In the genomic region with DNA sequence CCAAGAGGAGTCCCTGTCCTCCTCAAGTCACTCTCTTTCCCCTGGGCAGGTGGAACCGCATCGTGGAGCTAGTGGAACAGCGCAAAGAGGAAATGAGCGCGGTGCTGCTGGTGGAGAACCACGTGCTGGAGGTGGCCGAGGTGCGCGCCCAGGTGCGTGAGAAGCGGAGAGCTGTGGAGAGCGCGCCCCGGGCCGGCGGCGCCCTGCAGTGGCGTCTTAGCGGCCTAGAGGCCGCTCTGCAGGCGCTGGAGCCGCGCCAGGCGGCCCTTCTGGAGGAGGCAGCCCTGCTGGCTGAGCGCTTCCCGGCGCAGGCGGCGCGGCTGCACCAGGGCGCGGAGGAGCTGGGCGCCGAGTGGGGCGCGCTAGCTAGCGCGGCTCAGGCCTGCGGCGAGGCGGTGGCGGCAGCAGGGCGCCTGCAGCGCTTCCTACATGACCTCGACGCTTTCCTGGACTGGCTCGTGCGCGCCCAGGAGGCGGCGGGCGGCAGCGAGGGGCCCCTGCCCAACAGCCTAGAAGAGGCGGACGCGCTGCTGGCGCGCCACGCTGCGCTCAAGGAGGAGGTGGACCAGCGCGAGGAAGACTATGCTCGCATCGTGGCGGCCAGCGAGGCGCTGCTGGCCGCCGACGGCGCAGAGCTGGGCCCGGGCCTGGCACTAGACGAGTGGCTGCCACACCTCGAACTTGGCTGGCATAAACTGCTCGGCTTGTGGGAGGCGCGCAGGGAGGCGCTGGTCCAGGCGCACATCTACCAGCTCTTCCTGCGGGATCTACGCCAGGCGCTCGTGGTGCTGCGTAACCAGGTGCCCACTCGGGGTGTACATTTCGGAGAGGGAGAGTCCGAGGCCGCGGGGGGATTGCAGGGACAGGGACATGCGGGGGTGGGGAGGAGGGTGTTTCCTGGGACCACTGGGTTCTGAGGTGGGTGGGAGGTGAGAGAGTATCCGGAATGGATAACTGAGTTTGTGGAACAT, we compare ENCODE assay signal across 9 cellular contexts. TPM values are rescaled to one million over a fixed set of nuclear protein-coding genes. Genes with fewer than 3 reads are reported as not detected.
DNase-seq lines count a peak whose midpoint lies in the region; ATAC-seq and TF ChIP-seq lines count a peak whose summit lies in the region.
"Had no signal": no experiment of that assay in that cellular context is flagged by ENCODE, and none has a peak within 500 bp of the region (broad histone marks: within the 10 kb centered on the region; RNA-seq: fewer than 3 reads in every experiment).

No MANE protein-coding gene starts in this region.

- peaks cover 13 to 15% of the 10 kb centered on the region in 2 experiments; a peak in 4 of 5 replicates for H3K9me3 Mint-ChIP-seq in H9

- no peaks in the 10 kb centered on the region for H3K79me1 ChIP-seq in H9 (ENCODE audit: insufficient read depth, low read depth, low read length, poor library complexity, severe bottlenecking)

- H2BK12ac ChIP-seq in H9 (ENCODE audit: insufficient read length, low read depth, low read length): no peak overlapping the region

- no peaks in the 10 kb centered on the region for H3K23me2 ChIP-seq in H9 (ENCODE audit: insufficient read length, low read depth, low read length, poor library complexity, severe bottlenecking)

- H3K27ac ChIP-seq in H9 (ENCODE audit: insufficient read length, low read depth, low read length): no peak overlapping the region

- no peak overlapping the region for H3K23ac ChIP-seq in H9 (ENCODE audit: insufficient read length, low read depth, low read length)

- no peak overlapping the region for H2AFZ ChIP-seq in H9 (ENCODE audit: low read length)

- no peak overlapping the region for H2BK20ac ChIP-seq in H9 (ENCODE audit: low read depth, low read length, poor library complexity, severe bottlenecking)

- H3K36me3 Mint-ChIP-seq in H9 (ENCODE audit: insufficient read depth in 1 of 3, low read depth in 3 of 3): peaks cover 0 to 5% (median 0%) of the 10 kb centered on the region in 3 experiments; a peak in 1 of 7 replicates

- DNase-seq in AG08396 (ENCODE audit: low spot score) (peak; percentile 68), H9 (peak; percentile 73), adipocyte (ENCODE audit: low read depth) (peak; percentile 27), islet precursor cell (peak; percentile 71), glomerular visceral epithelial cell (ENCODE audit: extremely low spot score) (no peak), GM19240 (ENCODE audit: insufficient read length, low spot score) (no peak), NCI-H128 (lab: John Stamatoyannopoulos, UW; ENCODE audit: unreplicated experiment) (no peak)
- DNase-seq: GF-D8 had no signal

- H3K4me3 ChIP-seq in adipocyte (ENCODE audit: low read length): no peak overlapping the region

- H3K27me3 ChIP-seq in H9 (ENCODE audit: insufficient read depth, low read length) (peaks cover 21% of the 10 kb centered on the region), adipocyte (replicated peaks; ENCODE audit: control insufficient read depth, insufficient read depth, low read length) (peaks cover 15% of the 10 kb centered on the region)

- no peak overlapping the region for H3K18ac ChIP-seq in H9 (ENCODE audit: insufficient read length, low read depth, low read length)

- no CpG with 5 or more reads among the region's 91 CpGs for WGBS in H9 (ENCODE audit: extremely low coverage, insufficient read length, low lambda C conversion rate)

- no peak overlapping the region for H2BK5ac ChIP-seq in H9 (ENCODE audit: insufficient read length, low read length)

- H3K79me2 ChIP-seq in H9 (ENCODE audit: insufficient read depth, low read length): no peaks in the 10 kb centered on the region

- no peak overlapping the region for H2BK15ac ChIP-seq in H9 (ENCODE audit: low read depth, low read length)

- no peak for ATAC-seq in HG02885 (IDR thresholded peaks at IDR 0.05; ENCODE audit: poor library complexity, unreplicated experiment)

- peak; percentile 38 for TF ChIP-seq CTCF in H9 (conservative IDR thresholded peaks at IDR 0.05)

- no peak overlapping the region for H4K91ac ChIP-seq in H9 (ENCODE audit: insufficient read length, low read depth, low read length)

- H3K9ac ChIP-seq in H9 (ENCODE audit: extremely low read depth, insufficient read length, low read length) (no peak overlapping the region), adipocyte (ENCODE audit: low read length) (no peak overlapping the region)

- no peak overlapping the region for H3K14ac ChIP-seq in H9 (ENCODE audit: insufficient read depth, low read length)

- H3K4me1 ChIP-seq in H9 (ENCODE audit: insufficient read depth, low read length) (no peaks in the 10 kb centered on the region), adipocyte (ENCODE audit: control insufficient read depth, insufficient read depth, low read length) (peaks cover 4% of the 10 kb centered on the region)

- H4K5ac ChIP-seq in H9 (ENCODE audit: insufficient read length, low read depth, low read length): no peak overlapping the region

- H3K27me3 Mint-ChIP-seq in H9 (ENCODE audit: low read depth): peaks cover 80% of the 10 kb centered on the region

- H3K9me3 ChIP-seq in H9 (ENCODE audit: control insufficient read depth, low read depth, low read length) (no peaks in the 10 kb centered on the region), adipocyte (ENCODE audit: control insufficient read depth, low read length) (no peaks in the 10 kb centered on the region)

- H3T11ph ChIP-seq in H9 (ENCODE audit: low read length): no peak overlapping the region

- H4K8ac ChIP-seq in H9 (replicated peaks; ENCODE audit: insufficient read length, low read depth, low read length): no peak overlapping the region

- H3K56ac ChIP-seq in H9 (ENCODE audit: insufficient read length, low read depth, low read length): no peak overlapping the region

- H3K4me3 Mint-ChIP-seq in H9: peak overlapping the region in 1 of 2 experiments; percentile 69; a peak in 3 of 5 replicates

- peaks cover 2 to 3% of the 10 kb centered on the region in 2 experiments; a peak in 2 of 4 replicates for H3K4me1 Mint-ChIP-seq in H9

- no peaks in the 10 kb centered on the region for H3K36me3 ChIP-seq in adipocyte (ENCODE audit: control insufficient read depth, insufficient read depth, low read length, severe bottlenecking)

- H4K20me1 ChIP-seq in H9 (ENCODE audit: control insufficient read depth, insufficient read depth, insufficient read length): no peaks in the 10 kb centered on the region

- H3K4ac ChIP-seq in H9 (ENCODE audit: low read depth, low read length): no peak overlapping the region

- no peak overlapping the region for H3K27ac Mint-ChIP-seq in H9

- H2BK120ac ChIP-seq in H9 (ENCODE audit: low read depth, low read length, poor library complexity, severe bottlenecking): no peak overlapping the region

- H2AK5ac ChIP-seq in H9 (ENCODE audit: insufficient read length, low read length): no peak overlapping the region

- H3K4me2 ChIP-seq in H9 (ENCODE audit: insufficient read depth, insufficient read length, low read length): peak overlapping the region; percentile 7

RNA-seq across cellular contexts. Expression of a gene that starts 52.8 kb away (rescaled TPM):
- total RNA-seq in H9 (2021): 2.7 and 2.9 TPM in 2 replicates

RNA-seq across cellular contexts. Expression of a gene that starts 54.1 kb away (rescaled TPM):
- total RNA-seq in H9 (2021): 27.9 and 30.4 TPM in 2 replicates

RNA-seq across cellular contexts. Expression of a gene that starts 57.0 kb away (rescaled TPM):
- 90.9 and 92.9 TPM in 2 replicates for total RNA-seq in H9 (2021)

Comparison
In these comparisons a context has a peak if more than half of its experiments do, and no peak if none do; other contexts are left out.
1. DNase-seq: peak in AG08396 (single experiment), H9 (single experiment), adipocyte (single experiment) and islet precursor cell (single experiment); none in glomerular visceral epithelial cell (single experiment), GM19240 (single experiment) and NCI-H128 (single experiment).